Comparison of ENCODE assay signal across 15 cellular contexts in the genomic region with DNA sequence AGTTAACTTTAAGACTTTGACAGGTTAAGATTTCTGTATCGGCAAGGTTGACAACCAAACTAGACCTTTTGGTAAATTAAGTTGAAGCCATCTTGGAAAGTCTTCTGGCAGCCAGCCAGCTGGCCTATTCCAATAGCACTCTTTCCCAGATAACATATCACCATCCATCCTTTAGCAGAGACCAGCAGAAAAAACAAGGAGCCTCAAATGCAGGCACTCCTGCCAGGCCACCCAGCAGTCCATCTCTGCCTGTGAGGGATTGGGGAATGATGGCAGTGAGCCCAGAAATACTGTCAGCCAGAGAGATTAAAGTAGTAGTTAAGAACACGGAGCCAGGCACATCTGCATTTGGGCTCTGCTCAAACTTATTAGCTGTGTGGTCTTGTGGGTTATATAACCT. TPM values are rescaled to one million over a fixed set of nuclear protein-coding genes. Genes with fewer than 3 reads are reported as not detected.
DNase-seq lines count a peak whose midpoint lies in the region; ATAC-seq and TF ChIP-seq lines count a peak whose summit lies in the region.
"Had no signal": no experiment of that assay in that cellular context is flagged by ENCODE, and none has a peak within 500 bp of the region (broad histone marks: within the 10 kb centered on the region; RNA-seq: fewer than 3 reads in every experiment).

No MANE protein-coding gene starts in this region.

- ATAC-seq in SK-N-SH treated with all-trans-retinoic acid at 6 μM for 48 hours (peak; percentile 88), GM18907 (IDR thresholded peaks at IDR 0.05; ENCODE audit: unreplicated experiment) (no peak)
- ATAC-seq: activated CD8-positive, alpha-beta T cell treated with anti-CD3 and anti-CD28 coated beads for 36 hours; T-helper 17 cell had no signal

- peaks cover 35% of the 10 kb centered on the region for H3K4me1 ChIP-seq in cardiac muscle cell (ENCODE audit: low read depth)
- H3K4me1 ChIP-seq in thyroid gland = peaks cover 12 to 24% of the 10 kb centered on the region in 2 donors

- 60 to 61% methylated on average over 2 of the region's 2 CpGs for WGBS in thyroid gland, 2 donors

- DNase-seq in NCI-H82 (lab: John Stamatoyannopoulos, UW) (peak; percentile 49), NCI-H82 treated with DMSO at 0.1 percent for 48 hours (lab: John Stamatoyannopoulos, UW; ENCODE audit: unreplicated experiment) (no peak), cardiac muscle cell (ENCODE audit: low read depth in 1 of 2, low spot score in 1 of 2) (peak; percentile 72 to 79), thyroid gland (peak; percentile 41 to 45), T-helper 2 cell (no peak), cerebellum (ENCODE audit: low spot score) (no peak)
- DNase-seq: activated CD8-positive, alpha-beta T cell treated with anti-CD3 and anti-CD28 coated beads for 36 hours; activated naive CD4-positive, alpha-beta T cell treated with Interleukin-2 at 50 U/mL for 16 hours; cortex of kidney; DMS79; NCI-H146; stimulated activated CD4-positive, alpha-beta T cell treated with anti-CD3 and anti-CD28 coated beads, Interleukin-12 subunit alpha, Interleukin-12 subunit beta, amount 100 ng/mL, for 4 hours; T-helper 17 cell had no signal

- intact Hi-C loops in thyroid gland (cut with DNase I) = no loop called here

- H3K4me3 ChIP-seq in cardiac muscle cell (no peak overlapping the region), thyroid gland (replicated peaks in 1 of 3) (no peak overlapping the region)

- H3K27me3 ChIP-seq in cardiac muscle cell (no peaks in the 10 kb centered on the region), thyroid gland (no peaks in the 10 kb centered on the region)

- H3K27ac ChIP-seq in cardiac muscle cell = no peak overlapping the region
- no peak overlapping the region for H3K27ac ChIP-seq in thyroid gland

- H3K36me3 ChIP-seq in cardiac muscle cell (no peaks in the 10 kb centered on the region), thyroid gland (no peaks in the 10 kb centered on the region)

- H3K9me3 ChIP-seq in cardiac muscle cell (ENCODE audit: low read depth) (no peaks in the 10 kb centered on the region), thyroid gland (no peaks in the 10 kb centered on the region)

- TF ChIP-seq POLR2A in thyroid gland (IDR thresholded peaks at IDR 0.05) = no peak

- no peak for TF ChIP-seq CTCF in cardiac muscle cell (IDR thresholded peaks at IDR 0.05; ENCODE audit: low read depth, low read length)
- no peak for TF ChIP-seq CTCF in thyroid gland (IDR thresholded peaks at IDR 0.05)

TF ChIP-seq in SK-N-SH treated with all-trans-retinoic acid at 6 μM for 48 hours, 23 proteins besides CTCF, POLR2A, EP300 and RAD21 (continues in another document):
- TF ChIP-seq RARB (CRISPR knock-in tag; IDR thresholded peaks at IDR 0.05) (no peak), GLIS3 (CRISPR knock-in tag; IDR thresholded peaks at IDR 0.05) (no peak), SNAI2 (CRISPR knock-in tag; IDR thresholded peaks at IDR 0.05) (no peak), ESRRG (CRISPR knock-in tag; IDR thresholded peaks at IDR 0.05) (no peak), PATZ1 (CRISPR knock-in tag; IDR thresholded peaks at IDR 0.05; ENCODE audit: borderline replicate concordance) (no peak), ZNF8 (CRISPR knock-in tag; IDR thresholded peaks at IDR 0.05) (no peak), ZC3H10 (CRISPR knock-in tag; IDR thresholded peaks at IDR 0.05) (no peak), BACH2 (CRISPR knock-in tag; IDR thresholded peaks at IDR 0.05; ENCODE audit: borderline replicate concordance) (no peak), ZFP30 (CRISPR knock-in tag; IDR thresholded peaks at IDR 0.05) (no peak), OSR1 (CRISPR knock-in tag; IDR thresholded peaks at IDR 0.05) (no peak), ZNF70 (CRISPR knock-in tag; IDR thresholded peaks at IDR 0.05) (0 out of 2 replicates have a peak, but pooled peaks have one; percentile 7), ARNTL (CRISPR knock-in tag; IDR thresholded peaks at IDR 0.05; ENCODE audit: borderline replicate concordance, low read depth) (no peak), TSHZ2 (CRISPR knock-in tag; IDR thresholded peaks at IDR 0.05) (peak; percentile 93), ZFP3 (CRISPR knock-in tag; IDR thresholded peaks at IDR 0.05) (peak; percentile 23; the same call in 1 of the 2 replicates), ZNF565 (CRISPR knock-in tag; conservative IDR thresholded peaks at IDR 0.05; ENCODE audit: low read depth) (no peak), TCF4 (CRISPR knock-in tag; IDR thresholded peaks at IDR 0.05; ENCODE audit: borderline replicate concordance) (peak; percentile 83)
- TF ChIP-seq, protein P1, sequence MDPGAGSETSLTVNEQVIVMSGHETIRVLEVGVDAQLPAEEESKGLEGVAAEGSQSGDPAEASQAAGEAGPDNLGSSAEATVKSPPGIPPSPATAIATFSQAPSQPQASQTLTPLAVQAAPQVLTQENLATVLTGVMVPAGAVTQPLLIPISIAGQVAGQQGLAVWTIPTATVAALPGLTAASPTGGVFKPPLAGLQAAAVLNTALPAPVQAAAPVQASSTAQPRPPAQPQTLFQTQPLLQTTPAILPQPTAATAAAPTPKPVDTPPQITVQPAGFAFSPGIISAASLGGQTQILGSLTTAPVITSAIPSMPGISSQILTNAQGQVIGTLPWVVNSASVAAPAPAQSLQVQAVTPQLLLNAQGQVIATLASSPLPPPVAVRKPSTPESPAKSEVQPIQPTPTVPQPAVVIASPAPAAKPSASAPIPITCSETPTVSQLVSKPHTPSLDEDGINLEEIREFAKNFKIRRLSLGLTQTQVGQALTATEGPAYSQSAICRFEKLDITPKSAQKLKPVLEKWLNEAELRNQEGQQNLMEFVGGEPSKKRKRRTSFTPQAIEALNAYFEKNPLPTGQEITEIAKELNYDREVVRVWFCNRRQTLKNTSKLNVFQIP (CRISPR knock-in tag; IDR thresholded peaks at IDR 0.05; ENCODE audit: borderline replicate concordance, low read depth) = no peak
- TF ChIP-seq, protein P2, sequence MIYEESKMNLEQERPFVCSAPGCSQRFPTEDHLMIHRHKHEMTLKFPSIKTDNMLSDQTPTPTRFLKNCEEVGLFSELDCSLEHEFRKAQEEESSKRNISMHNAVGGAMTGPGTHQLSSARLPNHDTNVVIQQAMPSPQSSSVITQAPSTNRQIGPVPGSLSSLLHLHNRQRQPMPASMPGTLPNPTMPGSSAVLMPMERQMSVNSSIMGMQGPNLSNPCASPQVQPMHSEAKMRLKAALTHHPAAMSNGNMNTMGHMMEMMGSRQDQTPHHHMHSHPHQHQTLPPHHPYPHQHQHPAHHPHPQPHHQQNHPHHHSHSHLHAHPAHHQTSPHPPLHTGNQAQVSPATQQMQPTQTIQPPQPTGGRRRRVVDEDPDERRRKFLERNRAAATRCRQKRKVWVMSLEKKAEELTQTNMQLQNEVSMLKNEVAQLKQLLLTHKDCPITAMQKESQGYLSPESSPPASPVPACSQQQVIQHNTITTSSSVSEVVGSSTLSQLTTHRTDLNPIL (CRISPR knock-in tag; IDR thresholded peaks at IDR 0.05; ENCODE audit: low read depth) = 0 out of 2 replicates have a peak, but pooled peaks have one; percentile 42

RNA-seq across cellular contexts. Expression of gene ZBTB40, which starts 19.4 kb away (rescaled TPM):
- 14.1 and 18.1 TPM in 2 replicates for total RNA-seq in cardiac muscle cell
- 8.3 and 8.5 TPM in 2 replicates for polyA plus RNA-seq in cardiac muscle cell
- total RNA-seq in thyroid gland = 10 to 100 TPM; 18.7 to 30.1 (median 23.8) TPM
- total RNA-seq in cerebellum = 14.7 TPM

Comparison
In these comparisons a context has a peak if more than half of its experiments do, and no peak if none do; other contexts are left out.
1. DNase-seq: peak in NCI-H82 (single experiment), cardiac muscle cell (2 of 2) and thyroid gland (2 of 2); none in NCI-H82 treated with DMSO at 0.1 percent for 48 hours (single experiment), T-helper 2 cell (0 of 5) and cerebellum (single experiment).